In the genomic region with DNA sequence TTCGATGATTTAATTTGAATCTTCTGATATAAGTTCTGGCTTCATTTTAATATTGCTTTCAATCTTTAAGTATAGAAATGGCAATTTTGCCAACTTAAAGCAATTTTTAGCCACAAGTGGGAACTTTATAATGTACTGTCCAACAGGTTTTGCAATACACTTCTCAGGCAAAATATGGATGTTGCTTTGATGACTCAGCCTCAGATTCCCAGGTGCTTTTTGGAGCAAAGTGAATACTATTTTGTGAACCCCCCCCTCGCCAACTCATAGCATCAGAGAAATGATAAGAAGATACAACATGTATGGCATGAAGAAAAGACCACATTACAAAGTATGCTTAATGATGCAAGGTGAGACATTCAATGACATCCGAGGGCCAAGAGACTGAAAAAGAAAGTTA, we compare ENCODE assay signal across 1 cellular context.
A peak's percentile ranks its signal among the peaks of the same experiment; 100 is the strongest.
TF ChIP-seq lines count a peak whose summit lies in the region.

No MANE protein-coding gene starts in this region.

TF ChIP-seq in A549, 52 proteins besides CTCF, POLR2A, EP300 and RAD21 (continued from another document):
- TF ChIP-seq REST (IDR thresholded peaks at IDR 0.05) (no peak), GATA3 (IDR thresholded peaks at IDR 0.05; ENCODE audit: borderline replicate concordance) (no peak; the same call in 1 of the 2 replicates), CEBPB (IDR thresholded peaks at IDR 0.05) (peak; percentile 79 to 90), FOSL2 (IDR thresholded peaks at IDR 0.05) (peak; percentile 72), FOSL2 (CRISPR knock-in tag; IDR thresholded peaks at IDR 0.05) (peak; percentile 83), HOXA7 (CRISPR knock-in tag; IDR thresholded peaks at IDR 0.05) (no peak; the same call in 1 of the 2 replicates), MAZ (IDR thresholded peaks at IDR 0.05; ENCODE audit: borderline replicate concordance, low read depth, low read length) (no peak), NR3C1 (IDR thresholded peaks at IDR 0.05) (no peak), MAFK (IDR thresholded peaks at IDR 0.05; ENCODE audit: partially characterized antibody) (peak; percentile 8), BHLHE40 (IDR thresholded peaks at IDR 0.05; ENCODE audit: low read depth, low read length) (no peak), ZC3H11A (IDR thresholded peaks at IDR 0.05) (no peak), SREBF2 (IDR thresholded peaks at IDR 0.05) (no peak), NFE2L2 (conservative IDR thresholded peaks at IDR 0.05; ENCODE audit: low read length) (no peak), RARB (CRISPR knock-in tag; IDR thresholded peaks at IDR 0.05) (no peak), TP53 (CRISPR knock-in tag; IDR thresholded peaks at IDR 0.05) (no peak), NPAS2 (CRISPR knock-in tag; IDR thresholded peaks at IDR 0.05; ENCODE audit: borderline replicate concordance) (no peak), PHF8 (IDR thresholded peaks at IDR 0.05; ENCODE audit: borderline replicate concordance, low read depth) (no peak), TFCP2L1 (CRISPR knock-in tag; IDR thresholded peaks at IDR 0.05) (no peak), KDM1A (IDR thresholded peaks at IDR 0.05; ENCODE audit: low read depth) (no peak), CBX2 (IDR thresholded peaks at IDR 0.05; ENCODE audit: borderline replicate concordance, low read depth) (no peak), ATOH8 (CRISPR knock-in tag; IDR thresholded peaks at IDR 0.05; ENCODE audit: low read depth) (no peak), PBX3 (IDR thresholded peaks at IDR 0.05) (no peak), FOXS1 (CRISPR knock-in tag; IDR thresholded peaks at IDR 0.05) (0 out of 2 replicates have a peak, but pooled peaks have one; percentile 3), JUNB (IDR thresholded peaks at IDR 0.05) (peak; percentile 53; the same call in 1 of the 2 replicates), ESRRA (IDR thresholded peaks at IDR 0.05; ENCODE audit: borderline replicate concordance, low read length) (no peak)
- TF ChIP-seq, protein P1, sequence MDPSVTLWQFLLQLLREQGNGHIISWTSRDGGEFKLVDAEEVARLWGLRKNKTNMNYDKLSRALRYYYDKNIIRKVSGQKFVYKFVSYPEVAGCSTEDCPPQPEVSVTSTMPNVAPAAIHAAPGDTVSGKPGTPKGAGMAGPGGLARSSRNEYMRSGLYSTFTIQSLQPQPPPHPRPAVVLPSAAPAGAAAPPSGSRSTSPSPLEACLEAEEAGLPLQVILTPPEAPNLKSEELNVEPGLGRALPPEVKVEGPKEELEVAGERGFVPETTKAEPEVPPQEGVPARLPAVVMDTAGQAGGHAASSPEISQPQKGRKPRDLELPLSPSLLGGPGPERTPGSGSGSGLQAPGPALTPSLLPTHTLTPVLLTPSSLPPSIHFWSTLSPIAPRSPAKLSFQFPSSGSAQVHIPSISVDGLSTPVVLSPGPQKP (IDR thresholded peaks at IDR 0.05; ENCODE audit: low read depth, low read length), result no peak
- TF ChIP-seq, protein P2, sequence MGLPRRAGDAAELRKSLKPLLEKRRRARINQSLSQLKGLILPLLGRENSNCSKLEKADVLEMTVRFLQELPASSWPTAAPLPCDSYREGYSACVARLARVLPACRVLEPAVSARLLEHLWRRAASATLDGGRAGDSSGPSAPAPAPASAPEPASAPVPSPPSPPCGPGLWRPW (IDR thresholded peaks at IDR 0.05), result 0 out of 2 replicates have a peak, but pooled peaks have one; percentile 9
